Comparison of ENCODE assay signal across 9 cellular contexts in genomic region chrX:104253567-104254441, GRCh38. TPM values are rescaled to one million over a fixed set of nuclear protein-coding genes. Genes with fewer than 3 reads are reported as not detected.
A peak's percentile ranks its signal among the peaks of the same experiment; 100 is the strongest.
DNase-seq lines count a peak whose midpoint lies in the region; ATAC-seq and TF ChIP-seq lines count a peak whose summit lies in the region.
"Had no signal": no experiment of that assay in that cellular context is flagged by ENCODE, and none has a peak within 500 bp of the region (broad histone marks: within the 10 kb centered on the region; RNA-seq: fewer than 3 reads in every experiment).

No MANE protein-coding gene starts in this region.

- DNase-seq in BE2C (no peak), cardiac fibroblast (ENCODE audit: low read depth in 2 of 2) (no peak), NCI-H2227 (lab: John Stamatoyannopoulos, UW; ENCODE audit: unreplicated experiment) (no peak), NOMO-1 treated with dmso at 0.1 percent for 144 hours (lab: John Stamatoyannopoulos, UW; ENCODE audit: unreplicated experiment) (no peak)
- DNase-seq in naive thymus-derived CD8-positive, alpha-beta T cell = no peak
- DNase-seq: heart right ventricle had no signal

- H3K4me3 ChIP-seq in BE2C (ENCODE audit: low read depth, low read length) = no peak overlapping the region
- peak overlapping the region; percentile 35 for H3K4me3 ChIP-seq in HUES64 (ENCODE audit: low read length)
- peak overlapping the region; percentile 3 to 18 for H3K4me3 ChIP-seq in cardiac fibroblast (replicated peaks in 1 of 2; ENCODE audit: low read depth in 2 of 2, low read length in 2 of 2)

- H3K27me3 Mint-ChIP-seq in naive thymus-derived CD8-positive, alpha-beta T cell = peaks cover 4 to 26% (median 15%) of the 10 kb centered on the region in 5 donors

- peaks cover 19% of the 10 kb centered on the region for H3K27me3 ChIP-seq in BE2C
- peaks cover 97% of the 10 kb centered on the region for H3K27me3 ChIP-seq in HUES64 (ENCODE audit: insufficient read depth, low read length)

- H3K9ac ChIP-seq in HUES64 (ENCODE audit: low read depth, low read length) = no peak overlapping the region

- 1% methylated on average over 62 of the region's 65 CpGs for WGBS in HUES64

- peak overlapping the region in 1 of 10 donors; percentile 49 for H3K27ac Mint-ChIP-seq in naive thymus-derived CD8-positive, alpha-beta T cell

- H3K27ac ChIP-seq in HUES64 (ENCODE audit: low read depth, low read length) = no peak overlapping the region
- H3K27ac ChIP-seq: heart right ventricle had no signal

- peak overlapping the region in 9 of 10 donors; percentile 33 to 77 (median 68) for H3K4me3 Mint-ChIP-seq in naive thymus-derived CD8-positive, alpha-beta T cell

- TF ChIP-seq CTCF in BE2C (IDR thresholded peaks at IDR 0.05; ENCODE audit: low read depth, low read length) (peak; percentile 6; the same call in 1 of the 2 replicates), cardiac fibroblast (IDR thresholded peaks at IDR 0.05; ENCODE audit: low read depth, low read length) (no peak)

- H3K9me3 ChIP-seq in BE2C (no peaks in the 10 kb centered on the region), HUES64 (ENCODE audit: insufficient read depth, low read depth, low read length) (no peaks in the 10 kb centered on the region)

- H3K36me3 Mint-ChIP-seq in naive thymus-derived CD8-positive, alpha-beta T cell = no peaks in the 10 kb centered on the region

- peaks cover 0 to 16% (median 9%) of the 10 kb centered on the region in 4 donors for H3K4me1 Mint-ChIP-seq in naive thymus-derived CD8-positive, alpha-beta T cell

- H3K9me3 Mint-ChIP-seq in naive thymus-derived CD8-positive, alpha-beta T cell = peaks cover 0 to 2% (median 0%) of the 10 kb centered on the region in 9 donors

- H3K36me3 ChIP-seq in BE2C (no peaks in the 10 kb centered on the region), HUES64 (ENCODE audit: insufficient read depth, low read length) (no peaks in the 10 kb centered on the region)
- H3K36me3 ChIP-seq: heart right ventricle had no signal

- POLR2A ChIA-PET in naive thymus-derived CD8-positive, alpha-beta T cell (lab: Charles Lee) = no interaction called here

- H3K4me1 ChIP-seq in BE2C (no peaks in the 10 kb centered on the region), HUES64 (ENCODE audit: insufficient read depth, low read length) (peaks cover 4% of the 10 kb centered on the region; the same call in 1 of the 2 replicates)

- ATAC-seq in naive thymus-derived CD8-positive, alpha-beta T cell = no peak
- ATAC-seq in GM18870 (IDR thresholded peaks at IDR 0.05; ENCODE audit: unreplicated experiment) (no peak), GM19397 (IDR thresholded peaks at IDR 0.05; ENCODE audit: unreplicated experiment) (no peak)
- ATAC-seq: heart right ventricle had no signal

RNA-seq across cellular contexts. Expression of gene ESX1, which starts 0.9 kb away (rescaled TPM):
- not detected for polyA plus RNA-seq in BE2C (2012; ENCODE audit: insufficient read depth, insufficient read length, low read depth)
- polyA plus RNA-seq in HUES64 (2013, experiment 1 of 2) = not detected
- polyA plus RNA-seq in HUES64 (2013, experiment 2 of 2) = not detected
- not detected for total RNA-seq in naive thymus-derived CD8-positive, alpha-beta T cell
- polyA plus RNA-seq in naive thymus-derived CD8-positive, alpha-beta T cell = not detected
- total RNA-seq: heart right ventricle had no signal
- polyA plus RNA-seq: heart right ventricle had no signal
